In genomic region chr1:198068280-198068679, GRCh38 we compare ENCODE assay signal across 26 cellular contexts.
"Had no signal": no experiment of that assay in that cellular context is flagged by ENCODE, and none has a peak within 500 bp of the region (broad histone marks: within the 10 kb centered on the region; RNA-seq: fewer than 3 reads in every experiment).

No MANE protein-coding gene starts in this region.

- H3K36me3 Mint-ChIP-seq: activated naive CD4-positive, alpha-beta T cell treated with anti-CD3 and anti-CD28 coated beads, Interleukin-2, amount 50 U/mL, for 72 hours; natural killer cell had no signal

- H3K36me3 ChIP-seq: ascending aorta, brain microvascular endothelial cell, left lung, prostate gland, tibial artery, WERI-Rb-1 had no signal

- H3K4me2 ChIP-seq: hepatocyte had no signal

- H3K27ac Mint-ChIP-seq: activated naive CD4-positive, alpha-beta T cell treated with anti-CD3 and anti-CD28 coated beads, Interleukin-2, amount 50 U/mL, for 72 hours; activated T-cell treated with anti-CD3 and anti-CD28 coated beads, Interleukin-2, amount 50 U/mL, for 24 hours; activated T-helper 17 cell treated with anti-CD3 and anti-CD28 coated beads, Interleukin-2, amount 50 U/mL, for 72 hours; immature natural killer cell; natural killer cell; stimulated activated naive CD8-positive, alpha-beta T cell treated with anti-CD3 and anti-CD28 coated beads, Interleukin-15, Interleukin-2, amounts not matched to agents 100 ng/mL and 50 ng/mL, for 24 hours had no signal

- H3K9me3 Mint-ChIP-seq: activated naive CD4-positive, alpha-beta T cell treated with anti-CD3 and anti-CD28 coated beads, Interleukin-2, amount 50 U/mL, for 72 hours; activated T-cell treated with anti-CD3 and anti-CD28 coated beads, Interleukin-2, amount 50 U/mL, for 24 hours; activated T-helper 17 cell treated with anti-CD3 and anti-CD28 coated beads, Interleukin-2, amount 50 U/mL, for 72 hours; immature natural killer cell; natural killer cell; stimulated activated naive CD8-positive, alpha-beta T cell treated with anti-CD3 and anti-CD28 coated beads, Interleukin-15, Interleukin-2, amounts not matched to agents 100 ng/mL and 50 ng/mL, for 24 hours had no signal

- DNase-seq: activated CD4-positive, alpha-beta T cell treated with anti-CD3 and anti-CD28 coated beads for 1 hour; activated CD4-positive, alpha-beta T cell treated with anti-CD3 and anti-CD28 coated beads, Interleukin-2, amount 50 U/mL, for 1 hour; activated CD8-positive, alpha-beta memory T cell treated with anti-CD3 and anti-CD28 coated beads for 24 hours; activated CD8-positive, alpha-beta memory T cell treated with anti-CD3 and anti-CD28 coated beads, Interleukin-2, amount 50 U/mL, for 4 hours; activated T-cell treated with anti-CD3 and anti-CD28 coated beads, Interleukin-2, amount 50 U/mL, for 24 hours; brain microvascular endothelial cell; caudate nucleus; effector memory CD4-positive, alpha-beta T cell; foreskin melanocyte; glutamatergic neuron; immature natural killer cell; kidney glomerular epithelial cell; left lung; midbrain; natural killer cell; stimulated activated CD4-positive, alpha-beta T cell treated with anti-CD3 and anti-CD28 coated beads, Interleukin-4, amount 100 ng/mL, for 1 hour; T-helper 2 cell; tibial artery; WERI-Rb-1 had no signal

- ATAC-seq: activated naive CD4-positive, alpha-beta T cell treated with anti-CD3 and anti-CD28 coated beads, Interleukin-2, amount 50 U/mL, for 72 hours; activated T-helper 17 cell treated with anti-CD3 and anti-CD28 coated beads, Interleukin-2, amount 50 U/mL, for 72 hours; left lung; natural killer cell had no signal

- H3K9me3 ChIP-seq: ascending aorta, left lung, prostate gland, tibial artery had no signal

- H3K4me3 ChIP-seq: ascending aorta, hepatocyte, left lung, lung, prostate gland, tibial artery had no signal

- H3K4me3 Mint-ChIP-seq: activated T-cell treated with anti-CD3 and anti-CD28 coated beads, Interleukin-2, amount 50 U/mL, for 24 hours; activated T-helper 17 cell treated with anti-CD3 and anti-CD28 coated beads, Interleukin-2, amount 50 U/mL, for 72 hours; immature natural killer cell; natural killer cell; stimulated activated naive CD8-positive, alpha-beta T cell treated with anti-CD3 and anti-CD28 coated beads, Interleukin-15, Interleukin-2, amounts not matched to agents 100 ng/mL and 50 ng/mL, for 24 hours had no signal

- H2AFZ ChIP-seq: hepatocyte had no signal

- H3K27ac ChIP-seq: ascending aorta, brain microvascular endothelial cell, hepatocyte, left lung, prostate gland, tibial artery, WERI-Rb-1 had no signal

- H3K4me1 ChIP-seq: ascending aorta, left lung, prostate gland, tibial artery had no signal

- H3K4me1 Mint-ChIP-seq: activated T-helper 17 cell treated with anti-CD3 and anti-CD28 coated beads, Interleukin-2, amount 50 U/mL, for 72 hours; immature natural killer cell; natural killer cell had no signal

- H3K27me3 ChIP-seq: ascending aorta, brain microvascular endothelial cell, hepatocyte, left lung, tibial artery had no signal
